Comparison of ENCODE assay signal across 9 cellular contexts in genomic region chrX:131677655-131678628, GRCh38.
DNase-seq lines count a peak whose midpoint lies in the region; ATAC-seq, FAIRE-seq and TF ChIP-seq lines count a peak whose summit lies in the region.
"Had no signal": no experiment of that assay in that cellular context is flagged by ENCODE, and none has a peak within 500 bp of the region (broad histone marks: within the 10 kb centered on the region; RNA-seq: fewer than 3 reads in every experiment).

No MANE protein-coding gene starts in this region.

- no peak overlapping the region for H2AFZ ChIP-seq in keratinocyte (ENCODE audit: control insufficient read depth, low read length)

- H3K4me2 ChIP-seq in keratinocyte (ENCODE audit: control insufficient read depth, extremely low read depth, insufficient read depth, low read depth, low read length): no peak overlapping the region

- no peak overlapping the region for H3K4me3 ChIP-seq in adipocyte (ENCODE audit: low read length)
- no peak overlapping the region for H3K4me3 ChIP-seq in keratinocyte (ENCODE audit: control insufficient read depth in 2 of 3, extremely low read depth in 1 of 3, insufficient read depth in 2 of 3, low read depth in 1 of 3, low read length in 3 of 3)

- H3K36me3 ChIP-seq in adipocyte (ENCODE audit: control insufficient read depth, insufficient read depth, low read length, severe bottlenecking) (no peaks in the 10 kb centered on the region), keratinocyte (ENCODE audit: control insufficient read depth in 2 of 2, extremely low read depth in 1 of 2, insufficient read depth in 2 of 2, low read length in 2 of 2) (no peaks in the 10 kb centered on the region)

- DNase-seq in COLO668 (lab: John Stamatoyannopoulos, UW; ENCODE audit: unreplicated experiment) (peak; percentile 6), RPMI8226 (peak; percentile 46), adipocyte (ENCODE audit: low read depth) (peak; percentile 41), keratinocyte (ENCODE audit: low read depth, low spot score) (no peak)
- DNase-seq in stimulated activated CD4-positive, alpha-beta T cell treated with anti-CD3 and anti-CD28 coated beads, Interleukin-4, amount 100 ng/mL, for 4 hours: peak; percentile 10 to 23

- peak; percentile 62 to 80 (median 78) for TF ChIP-seq CTCF in keratinocyte (optimal IDR thresholded peaks at IDR 0.05 in 1 of 3, IDR thresholded peaks at IDR 0.05 in 1 of 3, conservative IDR thresholded peaks at IDR 0.05 in 1 of 3; ENCODE audit: extremely low read depth in 1 of 3, insufficient read depth in 2 of 3, low read length in 3 of 3)

- no peaks in the 10 kb centered on the region for H3K9me1 ChIP-seq in keratinocyte (ENCODE audit: control insufficient read depth, extremely low read depth, insufficient read depth, low read length)

- no peaks in the 10 kb centered on the region for H3K4me1 ChIP-seq in adipocyte (ENCODE audit: control insufficient read depth, insufficient read depth, low read length)
- no peaks in the 10 kb centered on the region for H3K4me1 ChIP-seq in keratinocyte (ENCODE audit: control insufficient read depth, extremely low read depth, insufficient read depth, low read length)

- FAIRE-seq in keratinocyte (lab: Jason Lieb, UNC): no peak
- FAIRE-seq: TTC549 had no signal

- H3K27me3 ChIP-seq in adipocyte (replicated peaks; ENCODE audit: control insufficient read depth, insufficient read depth, low read length) (peaks cover 17% of the 10 kb centered on the region), keratinocyte (ENCODE audit: control insufficient read depth, extremely low read depth, insufficient read depth, low read length) (no peaks in the 10 kb centered on the region)

- no peak overlapping the region for H3K27ac ChIP-seq in keratinocyte (ENCODE audit: control insufficient read depth, insufficient read depth, low read length)

- dilution Hi-C loops in keratinocyte (cut with MboI; ENCODE audit: extremely low pct_ligation_motif_present, low sequenced_read_pairs): no loop called here

- no peaks in the 10 kb centered on the region for H3K79me2 ChIP-seq in keratinocyte (ENCODE audit: control insufficient read depth, insufficient read depth, low read length)

- H3K9ac ChIP-seq in adipocyte (ENCODE audit: low read length) (no peak overlapping the region), keratinocyte (ENCODE audit: control insufficient read depth, extremely low read depth, insufficient read depth, low read length) (no peak overlapping the region)

- H3K9me3 ChIP-seq in adipocyte (ENCODE audit: control insufficient read depth, low read length) (no peaks in the 10 kb centered on the region), keratinocyte (ENCODE audit: control insufficient read depth, low read depth, low read length) (no peaks in the 10 kb centered on the region)

- ATAC-seq in GM18909 (IDR thresholded peaks at IDR 0.05; ENCODE audit: poor library complexity, unreplicated experiment) (peak; percentile 84), HG03354 (IDR thresholded peaks at IDR 0.05; ENCODE audit: poor library complexity, severe bottlenecking, unreplicated experiment) (peak; percentile 88), HG02970 (IDR thresholded peaks at IDR 0.05; ENCODE audit: low FRiP score, unreplicated experiment) (no peak)

- H4K20me1 ChIP-seq in keratinocyte (ENCODE audit: control insufficient read depth, extremely low read depth, insufficient read depth, low read length): no peaks in the 10 kb centered on the region
